ENCODE assay signal across 16 cellular contexts in genomic region chr5:2670856-2671404, GRCh38.
"Had no signal": no experiment of that assay in that cellular context is flagged by ENCODE, and none has a peak within 500 bp of the region (broad histone marks: within the 10 kb centered on the region; RNA-seq: fewer than 3 reads in every experiment).

No MANE protein-coding gene starts in this region.

- ATAC-seq: gastrocnemius medialis; heart right ventricle; lower lobe of right lung; pancreas; right cardiac atrium; stimulated activated naive CD8-positive, alpha-beta T cell treated with anti-CD3 and anti-CD28 coated beads, Interleukin-15, Interleukin-2, amounts not matched to agents 100 U/mL and 50 U/mL, for 24 hours had no signal

- FAIRE-seq: pancreas, small intestine had no signal

- DNase-seq: cortex of kidney; dorsolateral prefrontal cortex; effector CD8-positive, alpha-beta T cell; gastrocnemius medialis; heart right ventricle; hypothalamus; islet precursor cell; left ventricle myocardium inferior; lower lobe of right lung; occipital lobe; pancreas; right cardiac atrium; small intestine; stimulated activated CD4-positive, alpha-beta T cell treated with anti-CD3 and anti-CD28 coated beads, Interleukin-12 subunit alpha, Interleukin-12 subunit beta, amount 100 ng/mL, for 4 hours; stimulated activated naive CD8-positive, alpha-beta T cell treated with anti-CD3 and anti-CD28 coated beads, Interleukin-15, Interleukin-2, amounts not matched to agents 100 U/mL and 50 U/mL, for 24 hours; thyroid gland had no signal
